In genomic region chrY:12904618-12905519, GRCh38 we compare ENCODE assay signal across 8 cellular contexts. TPM values are rescaled to one million over a fixed set of nuclear protein-coding genes. Genes with fewer than 3 reads are reported as not detected.
DNase-seq lines count a peak whose midpoint lies in the region; ATAC-seq, FAIRE-seq and TF ChIP-seq lines count a peak whose summit lies in the region.

TSS of gene DDX3Y (plus strand) at chrY:12904868. CDS start at chrY:12904937, 69 bp downstream.

- ATAC-seq in CD4-positive, alpha-beta T cell (ENCODE audit: poor library complexity), result peak; percentile 91
- peak; percentile 83 for ATAC-seq in HG02938 (IDR thresholded peaks at IDR 0.05; ENCODE audit: unreplicated experiment)

- peak within 1 kb of the TSS; percentile 87 for H3K18ac ChIP-seq in neuronal stem cell (ENCODE audit: low read length)

- no peaks in the 10 kb centered on the region for H3K4me1 ChIP-seq in ectodermal cell (ENCODE audit: control insufficient read depth, insufficient read depth, low read length)
- no peaks in the 10 kb centered on the region for H3K4me1 ChIP-seq in neuronal stem cell (ENCODE audit: control insufficient read depth in 2 of 2, insufficient read depth in 1 of 2, low read depth in 1 of 2, low read length in 2 of 2)
- H3K4me1 ChIP-seq in colonic mucosa, result no peaks in the 10 kb centered on the region

- no peaks in the 10 kb centered on the region for H3K27me3 ChIP-seq in CD4-positive, alpha-beta T cell (ENCODE audit: control insufficient read depth, insufficient read depth, low read length)
- no peaks in the 10 kb centered on the region for H3K27me3 ChIP-seq in ectodermal cell (ENCODE audit: control insufficient read depth, insufficient read depth, low read length, poor library complexity, severe bottlenecking)
- H3K27me3 ChIP-seq in neuronal stem cell (ENCODE audit: control insufficient read depth in 3 of 3, insufficient read depth in 3 of 3, low read depth in 1 of 3, low read length in 3 of 3), result no peaks in the 10 kb centered on the region
- no peaks in the 10 kb centered on the region for H3K27me3 ChIP-seq in colonic mucosa

- H3K9me3 Mint-ChIP-seq in CD4-positive, alpha-beta T cell, result no peaks in the 10 kb centered on the region

- no peak within 1 kb of the TSS for H2BK120ac ChIP-seq in neuronal stem cell (ENCODE audit: low read depth, low read length)

- H3K27ac ChIP-seq in CD4-positive, alpha-beta T cell (ENCODE audit: low read depth, low read length), result peak within 1 kb of the TSS; percentile 82
- H3K27ac ChIP-seq in ectodermal cell (ENCODE audit: insufficient read depth, low read depth, low read length, poor library complexity, severe bottlenecking) (peak within 1 kb of the TSS; percentile 96), neuronal stem cell (replicated peaks; ENCODE audit: low read length) (peak within 1 kb of the TSS; percentile 78), colonic mucosa (no peak within 1 kb of the TSS)

- H3K36me3 Mint-ChIP-seq in CD4-positive, alpha-beta T cell (ENCODE audit: low read depth), result peaks cover 55% of the 10 kb centered on the region

- TF ChIP-seq CTCF in CD4-positive, alpha-beta T cell (IDR thresholded peaks at IDR 0.05), result no peak
- TF ChIP-seq CTCF in colonic mucosa (IDR thresholded peaks at IDR 0.05), result no peak
- no peak for TF ChIP-seq CTCF in D721Med (IDR thresholded peaks at IDR 0.05; ENCODE audit: insufficient read depth, missing control alignments)

- peaks cover 4% of the 10 kb centered on the region for H3K27me3 Mint-ChIP-seq in CD4-positive, alpha-beta T cell

- peak within 1 kb of the TSS; percentile 43 for H3K4me2 ChIP-seq in neuronal stem cell (ENCODE audit: insufficient read depth, low read length, poor library complexity, severe bottlenecking)

- no peak within 1 kb of the TSS for H3K14ac ChIP-seq in neuronal stem cell (ENCODE audit: low read length)

- CTCF ChIA-PET in CD4-positive, alpha-beta T cell (lab: Charles Lee), result no interaction called here

- no peak within 1 kb of the TSS for H3K4ac ChIP-seq in neuronal stem cell (ENCODE audit: low read length)

- no peak within 1 kb of the TSS for H4K91ac ChIP-seq in neuronal stem cell (ENCODE audit: low read depth, low read length, poor library complexity)

- POLR2A ChIA-PET in CD4-positive, alpha-beta T cell (lab: Charles Lee), result interaction anchor here (1.0 to 1.5 kb wide), 6 partner anchors 9 to 799 kb away, joined by 3 to 10 read pairs (median 4); partner anchors contain the start of genes TMSB4Y and UTY

- H3K23ac ChIP-seq in neuronal stem cell (ENCODE audit: low read depth, low read length, poor library complexity), result no peak within 1 kb of the TSS

- H2BK5ac ChIP-seq in neuronal stem cell (ENCODE audit: low read length), result no peak within 1 kb of the TSS

- peaks cover 40% of the 10 kb centered on the region for H3K4me1 Mint-ChIP-seq in CD4-positive, alpha-beta T cell (ENCODE audit: low read depth)

- H3K4me3 ChIP-seq in ectodermal cell (ENCODE audit: insufficient read depth, low read depth, low read length), result peak within 1 kb of the TSS; percentile 78
- H3K4me3 ChIP-seq in neuronal stem cell (ENCODE audit: low read length in 2 of 2), result peak within 1 kb of the TSS in 1 of 2 donors; percentile 99
- H3K4me3 ChIP-seq in colonic mucosa, result no peak within 1 kb of the TSS

- peak within 1 kb of the TSS; percentile 100 for H3K27ac Mint-ChIP-seq in CD4-positive, alpha-beta T cell

- H3K36me3 ChIP-seq in ectodermal cell (ENCODE audit: control insufficient read depth, insufficient read depth, low read length) (no peaks in the 10 kb centered on the region), neuronal stem cell (replicated peaks in 1 of 2; ENCODE audit: control insufficient read depth in 2 of 2, insufficient read depth in 2 of 2, low read length in 2 of 2) (no peaks in the 10 kb centered on the region), colonic mucosa (no peaks in the 10 kb centered on the region)

- H3K9ac ChIP-seq in neuronal stem cell (ENCODE audit: low read depth, low read length, poor library complexity) (peak within 1 kb of the TSS; percentile 64), colonic mucosa (ENCODE audit: low read depth in 2 of 2, low read length in 2 of 2) (no peak within 1 kb of the TSS)

- DNase-seq in CD4-positive, alpha-beta T cell, result peak in 7 of 10 experiments; percentile 69 to 86 (median 72)
- DNase-seq in SKM-1 treated with dmso at 0.1 percent for 144 hours (lab: John Stamatoyannopoulos, UW; ENCODE audit: unreplicated experiment) (peak; percentile 80), neuronal stem cell (ENCODE audit: low spot score) (peak; percentile 65), colonic mucosa (no peak), OCI-M1 (lab: John Stamatoyannopoulos, UW) (no peak), D721Med (ENCODE audit: insufficient read length, low spot score) (no peak)

- H3K4me3 Mint-ChIP-seq in CD4-positive, alpha-beta T cell, result peak within 1 kb of the TSS; percentile 100

- FAIRE-seq in D721Med (lab: Jason Lieb, UNC), result no peak

- no peak within 1 kb of the TSS for H2AK5ac ChIP-seq in neuronal stem cell (ENCODE audit: low read depth, low read length)

- H2BK12ac ChIP-seq in neuronal stem cell (ENCODE audit: low read length), result no peak within 1 kb of the TSS

- H3K79me1 ChIP-seq in neuronal stem cell (ENCODE audit: low read depth, low read length), result peaks cover 1% of the 10 kb centered on the region

- no peak within 1 kb of the TSS for H2BK15ac ChIP-seq in neuronal stem cell (ENCODE audit: low read length)

- intact Hi-C loops in CD4-positive, alpha-beta T cell (cut with DNase I, micrococcal nuclease), result loop anchor here (1.0 to 10.0 kb wide), 8 partner anchors 8 to 800 kb away; partner anchors contain the start of genes TMSB4Y (in 2 of the 2) and UTY (in 1 of the 2)
- intact Hi-C loops in colonic mucosa (cut with DNase I), result no loop called here

- H3K9me3 ChIP-seq in CD4-positive, alpha-beta T cell (ENCODE audit: control insufficient read depth, low read length), result no peaks in the 10 kb centered on the region
- H3K9me3 ChIP-seq in ectodermal cell (ENCODE audit: control insufficient read depth, low read length) (peaks cover 4% of the 10 kb centered on the region), neuronal stem cell (replicated peaks in 1 of 2; ENCODE audit: control insufficient read depth in 2 of 2, insufficient read depth in 1 of 2, low read depth in 1 of 2, low read length in 2 of 2) (no peaks in the 10 kb centered on the region), colonic mucosa (no peaks in the 10 kb centered on the region)

- 3 to 4% methylated on average over 54 to 55 of the region's 55 CpGs for WGBS in ectodermal cell, 2 experiments
- no CpG with 5 or more reads among the region's 55 CpGs for WGBS in neuronal stem cell (ENCODE audit: extremely low coverage in 2 of 2, insufficient read length in 2 of 2, insufficient replicate concordance in 1 of 2), 2 donors

- no peak within 1 kb of the TSS for H4K8ac ChIP-seq in neuronal stem cell (ENCODE audit: low read depth, low read length)

- no peak within 1 kb of the TSS for H2AFZ ChIP-seq in neuronal stem cell (ENCODE audit: low read length)

RNA-seq across cellular contexts. Expression of gene DDX3Y, which starts in this region (rescaled TPM):
- total RNA-seq in CD4-positive, alpha-beta T cell, result 100 to 1,000 TPM; 421 to 442 TPM
- polyA plus RNA-seq in ectodermal cell (2013, experiment 1 of 4), result 85.2 TPM
- 70.1 TPM for polyA plus RNA-seq in ectodermal cell (2013, experiment 2 of 4)
- 50.6 TPM for polyA plus RNA-seq in ectodermal cell (2013, experiment 3 of 4)
- 58.1 TPM for polyA plus RNA-seq in ectodermal cell (2013, experiment 4 of 4)
- 48.2 TPM for polyA plus RNA-seq in neuronal stem cell (2013, experiment 1 of 2)
- 50.1 TPM for polyA plus RNA-seq in neuronal stem cell (2013, experiment 2 of 2)
- total RNA-seq in colonic mucosa, result under 1 TPM in 1 of 2 donors, not detected in 1; 0.74 TPM

Comparison
In these comparisons a context has a peak if more than half of its experiments do, and no peak if none do; other contexts are left out.
1. DNase-seq: peak in CD4-positive, alpha-beta T cell (7 of 10), SKM-1 treated with dmso at 0.1 percent for 144 hours (single experiment) and neuronal stem cell (single experiment); none in colonic mucosa (single experiment), OCI-M1 (single experiment) and D721Med (single experiment).